ENCODE assay signal across 8 cellular contexts in genomic region chr12:104381721-104382480, GRCh38.
DNase-seq lines count a peak whose midpoint lies in the region; ATAC-seq, FAIRE-seq and TF ChIP-seq lines count a peak whose summit lies in the region.

No MANE protein-coding gene starts in this region.

- no peaks in the 10 kb centered on the region for H3K4me1 ChIP-seq in endothelial cell of umbilical vein (ENCODE audit: control insufficient read depth, extremely low read depth, insufficient read depth, low read length)
- H3K4me1 ChIP-seq in mucosa of descending colon (ENCODE audit: low read depth) = peaks cover 4% of the 10 kb centered on the region

- H3K4me3 ChIP-seq in GM12865 (ENCODE audit: low read depth, low read length) (no peak overlapping the region), endothelial cell of umbilical vein (replicated peaks in 1 of 3; ENCODE audit: insufficient read depth in 1 of 3, low read depth in 1 of 3, low read length in 3 of 3) (no peak overlapping the region), mucosa of descending colon (no peak overlapping the region)

- BruUV-seq in endothelial cell of umbilical vein (replicated peaks; lab: Mats Ljungman, UMichigan) = no TSS peak

- no peak overlapping the region for H3K4me2 ChIP-seq in endothelial cell of umbilical vein (ENCODE audit: insufficient read depth, low read length)

- no peaks in the 10 kb centered on the region for H3K9me3 Mint-ChIP-seq in activated CD8-positive, alpha-beta memory T cell treated with anti-CD3 and anti-CD28 coated beads, Interleukin-2, amount 10 ng/mL, durations not matched to agents 7 days and 5 days (ENCODE audit: low read depth)

- TF ChIP-seq POLR2A in endothelial cell of umbilical vein (IDR thresholded peaks at IDR 0.05; ENCODE audit: low read depth, low read length) = no peak

- DNase-seq in GM12865 (ENCODE audit: low read depth) (peak; percentile 87), HUDEP-2 (lab: John Stamatoyannopoulos, UW; ENCODE audit: unreplicated experiment in 76 of 76) (peak in 67 of 76 experiments; percentile 8 to 79 (median 50)), NOMO-1 treated with DMSO at 0.1 percent for 48 hours (lab: John Stamatoyannopoulos, UW; ENCODE audit: unreplicated experiment) (peak; percentile 69), endothelial cell of umbilical vein (ENCODE audit: low read depth, low spot score) (peak; percentile 77), mucosa of descending colon (peak; percentile 70 to 91 (median 77))
- peak; percentile 88 for DNase-seq in activated CD8-positive, alpha-beta memory T cell treated with anti-CD3 and anti-CD28 coated beads, Interleukin-2, amount 10 ng/mL, durations not matched to agents 7 days and 5 days
- DNase-seq in stimulated activated CD8-positive, alpha-beta memory T cell treated with anti-CD3 and anti-CD28 coated beads, Interleukin-4, amount 100 ng/mL, for 24 hours (ENCODE audit: low read depth) = peak; percentile 67

- H3K36me3 ChIP-seq in endothelial cell of umbilical vein (ENCODE audit: control insufficient read depth in 2 of 2, extremely low read depth in 1 of 2, insufficient read depth in 2 of 2, low read length in 2 of 2) (no peaks in the 10 kb centered on the region), mucosa of descending colon (ENCODE audit: low read depth) (no peaks in the 10 kb centered on the region)

- peak; percentile 90 for ATAC-seq in activated CD8-positive, alpha-beta memory T cell treated with anti-CD3 and anti-CD28 coated beads, Interleukin-2, amount 10 ng/mL, durations not matched to agents 7 days and 5 days
- ATAC-seq in mucosa of descending colon (peak; percentile 92), HG03520 (IDR thresholded peaks at IDR 0.05; ENCODE audit: unreplicated experiment) (no peak)

- intact Hi-C loops in endothelial cell of umbilical vein (cut with micrococcal nuclease) = loop anchor here (1.0 to 5.0 kb wide), 9 partner anchors 75 to 719 kb away; partner anchors contain the start of gene CHST11
- intact Hi-C loops in mucosa of descending colon (cut with DNase I, micrococcal nuclease) = loop anchor here in 1 of 2 donors (2.0 kb wide), 1 partner anchor 671 kb away; no protein-coding TSS in a partner anchor

- H3K36me3 Mint-ChIP-seq in activated CD8-positive, alpha-beta memory T cell treated with anti-CD3 and anti-CD28 coated beads, Interleukin-2, amount 10 ng/mL, durations not matched to agents 7 days and 5 days = peaks cover 2% of the 10 kb centered on the region

- TF ChIP-seq CTCF in GM12865 (IDR thresholded peaks at IDR 0.05; ENCODE audit: insufficient read depth, low read depth, low read length, missing control alignments) (peak; percentile 95), endothelial cell of umbilical vein (IDR thresholded peaks at IDR 0.05; ENCODE audit: extremely low read depth in 1 of 2, insufficient read depth in 1 of 2, low read depth in 1 of 2, low read length in 2 of 2) (peak; percentile 90 to 93), mucosa of descending colon (IDR thresholded peaks at IDR 0.05) (peak; percentile 86)

- H3K9me1 ChIP-seq in endothelial cell of umbilical vein (replicated peaks; ENCODE audit: control insufficient read depth, extremely low read depth, insufficient read depth, low read length) = no peaks in the 10 kb centered on the region

- POLR2A ChIA-PET in endothelial cell of umbilical vein (lab: Charles Lee) = interaction anchor here (1.6 kb wide), 1 partner anchor 222 kb away, joined by 3 read pairs; no protein-coding TSS in a partner anchor

- H3K27ac Mint-ChIP-seq in activated CD8-positive, alpha-beta memory T cell treated with anti-CD3 and anti-CD28 coated beads, Interleukin-2, amount 10 ng/mL, durations not matched to agents 7 days and 5 days = peak overlapping the region; percentile 16

- H2AFZ ChIP-seq in endothelial cell of umbilical vein (ENCODE audit: low read depth, low read length) = peak overlapping the region; percentile 6

- no peak overlapping the region for H3K4me3 Mint-ChIP-seq in activated CD8-positive, alpha-beta memory T cell treated with anti-CD3 and anti-CD28 coated beads, Interleukin-2, amount 10 ng/mL, durations not matched to agents 7 days and 5 days

- no peak overlapping the region for H3K27ac ChIP-seq in endothelial cell of umbilical vein (ENCODE audit: insufficient read depth, low read depth, low read length)

- no peaks in the 10 kb centered on the region for H3K79me2 ChIP-seq in endothelial cell of umbilical vein (ENCODE audit: control insufficient read depth, insufficient read depth, low read length)

- dilution Hi-C loops in endothelial cell of umbilical vein (cut with MboI; ENCODE audit: extremely low pct_ligation_motif_present, low sequenced_read_pairs) = no loop called here

- H3K9me3 ChIP-seq in endothelial cell of umbilical vein (replicated peaks; ENCODE audit: control insufficient read depth, insufficient read depth, low read length) = no peaks in the 10 kb centered on the region
- no peaks in the 10 kb centered on the region for H3K9me3 ChIP-seq in mucosa of descending colon

- peaks cover 8% of the 10 kb centered on the region for H3K27me3 Mint-ChIP-seq in activated CD8-positive, alpha-beta memory T cell treated with anti-CD3 and anti-CD28 coated beads, Interleukin-2, amount 10 ng/mL, durations not matched to agents 7 days and 5 days

- peak; percentile 88 for FAIRE-seq in endothelial cell of umbilical vein (lab: Jason Lieb, UNC)

- peaks cover 14% of the 10 kb centered on the region for H3K4me1 Mint-ChIP-seq in activated CD8-positive, alpha-beta memory T cell treated with anti-CD3 and anti-CD28 coated beads, Interleukin-2, amount 10 ng/mL, durations not matched to agents 7 days and 5 days

- H3K9ac ChIP-seq in endothelial cell of umbilical vein (replicated peaks; ENCODE audit: extremely low read depth, insufficient read depth, low read length) = no peak overlapping the region

- H3K27me3 ChIP-seq in endothelial cell of umbilical vein (ENCODE audit: control insufficient read depth in 2 of 2, insufficient read depth in 2 of 2, low read length in 2 of 2) = no peaks in the 10 kb centered on the region

- CTCF ChIA-PET in activated CD8-positive, alpha-beta memory T cell treated with anti-CD3 and anti-CD28 coated beads, Interleukin-2, amount 10 ng/mL, durations not matched to agents 7 days and 5 days (lab: Charles Lee) = interaction anchor here (0.6 to 4.7 kb wide), 106 partner anchors 9 to 731 kb away, joined by 3 to 47 read pairs (median 4); partner anchors contain the start of genes CHST11 and TXNRD1
- CTCF ChIA-PET in endothelial cell of umbilical vein (lab: Charles Lee) = interaction anchor here (0.6 to 4.1 kb wide), 145 partner anchors 9 to 1001 kb away, joined by 3 to 120 read pairs (median 5); partner anchors contain the start of genes ALDH1L2, CHST11, NOPCHAP1 and SLC41A2

- H4K20me1 ChIP-seq in endothelial cell of umbilical vein (replicated peaks; ENCODE audit: control insufficient read depth, extremely low read depth, insufficient read depth, low read length) = no peaks in the 10 kb centered on the region

TF ChIP-seq in endothelial cell of umbilical vein, 7 proteins besides CTCF, POLR2A, EP300 and RAD21:
- no peak for TF ChIP-seq MAX (IDR thresholded peaks at IDR 0.05; ENCODE audit: insufficient read depth, insufficient read length)
- no peak for TF ChIP-seq GATA2 (IDR thresholded peaks at IDR 0.05; ENCODE audit: insufficient read depth, insufficient read length, low read depth, low read length)
- TF ChIP-seq EZH2 (IDR thresholded peaks at IDR 0.05; ENCODE audit: borderline replicate concordance, low read depth, low read length, severe bottlenecking) = no peak
- TF ChIP-seq POLR2AphosphoS5 (IDR thresholded peaks at IDR 0.05; ENCODE audit: insufficient read depth, low read depth, low read length) = no peak
- no peak for TF ChIP-seq MYC (IDR thresholded peaks at IDR 0.05; ENCODE audit: low read depth, low read length)
- TF ChIP-seq FOS (IDR thresholded peaks at IDR 0.05; ENCODE audit: borderline replicate concordance, insufficient read depth, low read length) = no peak
- no peak for TF ChIP-seq JUN (IDR thresholded peaks at IDR 0.05; ENCODE audit: borderline replicate concordance, insufficient read depth, insufficient read length, low read depth)
